ENCODE assay signal across 1 cellular context in the genomic region with DNA sequence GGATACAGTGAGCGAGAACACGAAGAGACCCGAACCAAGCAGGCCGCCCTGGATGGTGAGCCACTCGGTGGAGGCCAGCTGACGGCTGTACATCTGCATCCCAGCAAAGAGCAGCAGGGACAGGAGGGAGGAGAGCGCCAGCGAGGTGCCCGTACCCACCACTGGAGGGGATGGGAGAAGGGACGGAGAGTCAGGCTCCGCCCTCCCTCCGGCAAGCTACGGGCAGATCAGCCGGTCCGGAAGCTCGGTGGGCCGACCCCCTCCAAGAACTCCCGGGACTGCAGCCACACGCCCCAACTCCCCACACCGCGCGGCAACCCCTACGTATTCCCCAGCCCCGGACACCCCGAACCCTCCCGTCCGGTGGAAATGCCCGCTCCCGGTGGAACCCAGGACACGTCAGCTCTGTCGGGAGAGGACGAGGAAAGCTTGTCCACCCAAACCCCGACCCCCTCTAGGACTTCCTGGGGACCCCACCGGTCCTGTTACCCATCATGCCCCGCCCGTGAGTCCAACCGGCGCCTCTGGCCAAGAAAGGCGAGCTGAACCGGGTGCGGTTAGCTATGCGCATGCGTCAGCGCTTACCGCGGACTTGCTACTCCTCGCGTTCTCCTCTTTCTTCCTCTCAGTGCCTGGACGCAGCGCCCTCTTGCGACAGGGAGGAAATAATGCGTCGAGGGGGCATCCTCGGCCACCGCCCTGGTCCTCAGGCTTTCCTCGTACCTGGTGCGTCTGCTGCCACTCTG.
A peak's percentile ranks its signal among the peaks of the same experiment; 100 is the strongest.
TF ChIP-seq lines count a peak whose summit lies in the region.

A gene (minus strand): TSS at position 573 of the 746 bp plus-strand sequence. CDS start 80 bp downstream, at position 493.

TF ChIP-seq in HepG2, 621 proteins besides CTCF, POLR2A, EP300 and RAD21 (continued from another document and continues in another):
- no peak for TF ChIP-seq PRMT3 (CRISPR knock-in tag; IDR thresholded peaks at IDR 0.05; ENCODE audit: borderline replicate concordance, low read depth)
- TF ChIP-seq ZNF101 (CRISPR knock-in tag; IDR thresholded peaks at IDR 0.05; ENCODE audit: borderline replicate concordance, low read depth), result no peak
- 0 out of 2 replicates have a peak, but pooled peaks have one; percentile 43 for TF ChIP-seq PCBP1 (IDR thresholded peaks at IDR 0.05; ENCODE audit: borderline replicate concordance, low read depth, low read length)
- TF ChIP-seq RFX1 (IDR thresholded peaks at IDR 0.05), result no peak
- TF ChIP-seq, protein P1, sequence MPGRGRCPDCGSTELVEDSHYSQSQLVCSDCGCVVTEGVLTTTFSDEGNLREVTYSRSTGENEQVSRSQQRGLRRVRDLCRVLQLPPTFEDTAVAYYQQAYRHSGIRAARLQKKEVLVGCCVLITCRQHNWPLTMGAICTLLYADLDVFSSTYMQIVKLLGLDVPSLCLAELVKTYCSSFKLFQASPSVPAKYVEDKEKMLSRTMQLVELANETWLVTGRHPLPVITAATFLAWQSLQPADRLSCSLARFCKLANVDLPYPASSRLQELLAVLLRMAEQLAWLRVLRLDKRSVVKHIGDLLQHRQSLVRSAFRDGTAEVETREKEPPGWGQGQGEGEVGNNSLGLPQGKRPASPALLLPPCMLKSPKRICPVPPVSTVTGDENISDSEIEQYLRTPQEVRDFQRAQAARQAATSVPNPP (CRISPR knock-in tag; IDR thresholded peaks at IDR 0.05), result no peak
- TF ChIP-seq, protein P2, sequence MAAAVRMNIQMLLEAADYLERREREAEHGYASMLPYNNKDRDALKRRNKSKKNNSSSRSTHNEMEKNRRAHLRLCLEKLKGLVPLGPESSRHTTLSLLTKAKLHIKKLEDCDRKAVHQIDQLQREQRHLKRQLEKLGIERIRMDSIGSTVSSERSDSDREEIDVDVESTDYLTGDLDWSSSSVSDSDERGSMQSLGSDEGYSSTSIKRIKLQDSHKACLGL (CRISPR knock-in tag; IDR thresholded peaks at IDR 0.05), result no peak
- TF ChIP-seq ZNF543 (CRISPR knock-in tag; IDR thresholded peaks at IDR 0.05), result no peak
- TF ChIP-seq FOXM1 (CRISPR knock-in tag; IDR thresholded peaks at IDR 0.05), result no peak
- TF ChIP-seq, protein P3, sequence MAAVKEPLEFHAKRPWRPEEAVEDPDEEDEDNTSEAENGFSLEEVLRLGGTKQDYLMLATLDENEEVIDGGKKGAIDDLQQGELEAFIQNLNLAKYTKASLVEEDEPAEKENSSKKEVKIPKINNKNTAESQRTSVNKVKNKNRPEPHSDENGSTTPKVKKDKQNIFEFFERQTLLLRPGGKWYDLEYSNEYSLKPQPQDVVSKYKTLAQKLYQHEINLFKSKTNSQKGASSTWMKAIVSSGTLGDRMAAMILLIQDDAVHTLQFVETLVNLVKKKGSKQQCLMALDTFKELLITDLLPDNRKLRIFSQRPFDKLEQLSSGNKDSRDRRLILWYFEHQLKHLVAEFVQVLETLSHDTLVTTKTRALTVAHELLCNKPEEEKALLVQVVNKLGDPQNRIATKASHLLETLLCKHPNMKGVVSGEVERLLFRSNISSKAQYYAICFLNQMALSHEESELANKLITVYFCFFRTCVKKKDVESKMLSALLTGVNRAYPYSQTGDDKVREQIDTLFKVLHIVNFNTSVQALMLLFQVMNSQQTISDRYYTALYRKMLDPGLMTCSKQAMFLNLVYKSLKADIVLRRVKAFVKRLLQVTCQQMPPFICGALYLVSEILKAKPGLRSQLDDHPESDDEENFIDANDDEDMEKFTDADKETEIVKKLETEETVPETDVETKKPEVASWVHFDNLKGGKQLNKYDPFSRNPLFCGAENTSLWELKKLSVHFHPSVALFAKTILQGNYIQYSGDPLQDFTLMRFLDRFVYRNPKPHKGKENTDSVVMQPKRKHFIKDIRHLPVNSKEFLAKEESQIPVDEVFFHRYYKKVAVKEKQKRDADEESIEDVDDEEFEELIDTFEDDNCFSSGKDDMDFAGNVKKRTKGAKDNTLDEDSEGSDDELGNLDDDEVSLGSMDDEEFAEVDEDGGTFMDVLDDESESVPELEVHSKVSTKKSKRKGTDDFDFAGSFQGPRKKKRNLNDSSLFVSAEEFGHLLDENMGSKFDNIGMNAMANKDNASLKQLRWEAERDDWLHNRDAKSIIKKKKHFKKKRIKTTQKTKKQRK (IDR thresholded peaks at IDR 0.05; ENCODE audit: low read length), result no peak
- peak; percentile 30 for TF ChIP-seq CCAR2 (optimal IDR thresholded peaks at IDR 0.05; ENCODE audit: low read depth, low read length)
- no peak for TF ChIP-seq GTF2F1 (IDR thresholded peaks at IDR 0.05; ENCODE audit: low read length)
- 0 out of 2 replicates have a peak, but pooled peaks have one; percentile 50 for TF ChIP-seq ZNF121 (CRISPR knock-in tag; IDR thresholded peaks at IDR 0.05)
- TF ChIP-seq, protein P4, sequence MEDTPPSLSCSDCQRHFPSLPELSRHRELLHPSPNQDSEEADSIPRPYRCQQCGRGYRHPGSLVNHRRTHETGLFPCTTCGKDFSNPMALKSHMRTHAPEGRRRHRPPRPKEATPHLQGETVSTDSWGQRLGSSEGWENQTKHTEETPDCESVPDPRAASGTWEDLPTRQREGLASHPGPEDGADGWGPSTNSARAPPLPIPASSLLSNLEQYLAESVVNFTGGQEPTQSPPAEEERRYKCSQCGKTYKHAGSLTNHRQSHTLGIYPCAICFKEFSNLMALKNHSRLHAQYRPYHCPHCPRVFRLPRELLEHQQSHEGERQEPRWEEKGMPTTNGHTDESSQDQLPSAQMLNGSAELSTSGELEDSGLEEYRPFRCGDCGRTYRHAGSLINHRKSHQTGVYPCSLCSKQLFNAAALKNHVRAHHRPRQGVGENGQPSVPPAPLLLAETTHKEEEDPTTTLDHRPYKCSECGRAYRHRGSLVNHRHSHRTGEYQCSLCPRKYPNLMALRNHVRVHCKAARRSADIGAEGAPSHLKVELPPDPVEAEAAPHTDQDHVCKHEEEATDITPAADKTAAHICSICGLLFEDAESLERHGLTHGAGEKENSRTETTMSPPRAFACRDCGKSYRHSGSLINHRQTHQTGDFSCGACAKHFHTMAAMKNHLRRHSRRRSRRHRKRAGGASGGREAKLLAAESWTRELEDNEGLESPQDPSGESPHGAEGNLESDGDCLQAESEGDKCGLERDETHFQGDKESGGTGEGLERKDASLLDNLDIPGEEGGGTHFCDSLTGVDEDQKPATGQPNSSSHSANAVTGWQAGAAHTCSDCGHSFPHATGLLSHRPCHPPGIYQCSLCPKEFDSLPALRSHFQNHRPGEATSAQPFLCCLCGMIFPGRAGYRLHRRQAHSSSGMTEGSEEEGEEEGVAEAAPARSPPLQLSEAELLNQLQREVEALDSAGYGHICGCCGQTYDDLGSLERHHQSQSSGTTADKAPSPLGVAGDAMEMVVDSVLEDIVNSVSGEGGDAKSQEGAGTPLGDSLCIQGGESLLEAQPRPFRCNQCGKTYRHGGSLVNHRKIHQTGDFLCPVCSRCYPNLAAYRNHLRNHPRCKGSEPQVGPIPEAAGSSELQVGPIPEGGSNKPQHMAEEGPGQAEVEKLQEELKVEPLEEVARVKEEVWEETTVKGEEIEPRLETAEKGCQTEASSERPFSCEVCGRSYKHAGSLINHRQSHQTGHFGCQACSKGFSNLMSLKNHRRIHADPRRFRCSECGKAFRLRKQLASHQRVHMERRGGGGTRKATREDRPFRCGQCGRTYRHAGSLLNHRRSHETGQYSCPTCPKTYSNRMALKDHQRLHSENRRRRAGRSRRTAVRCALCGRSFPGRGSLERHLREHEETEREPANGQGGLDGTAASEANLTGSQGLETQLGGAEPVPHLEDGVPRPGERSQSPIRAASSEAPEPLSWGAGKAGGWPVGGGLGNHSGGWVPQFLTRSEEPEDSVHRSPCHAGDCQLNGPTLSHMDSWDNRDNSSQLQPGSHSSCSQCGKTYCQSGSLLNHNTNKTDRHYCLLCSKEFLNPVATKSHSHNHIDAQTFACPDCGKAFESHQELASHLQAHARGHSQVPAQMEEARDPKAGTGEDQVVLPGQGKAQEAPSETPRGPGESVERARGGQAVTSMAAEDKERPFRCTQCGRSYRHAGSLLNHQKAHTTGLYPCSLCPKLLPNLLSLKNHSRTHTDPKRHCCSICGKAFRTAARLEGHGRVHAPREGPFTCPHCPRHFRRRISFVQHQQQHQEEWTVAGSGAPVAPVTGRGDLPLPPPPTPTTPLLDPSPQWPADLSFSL (CRISPR knock-in tag; IDR thresholded peaks at IDR 0.05), result peak; percentile 27; the same call in 1 of the 2 replicates
- TF ChIP-seq ZNF224 (CRISPR knock-in tag; IDR thresholded peaks at IDR 0.05), result no peak
- peak; percentile 78 for TF ChIP-seq RXRB (CRISPR knock-in tag; IDR thresholded peaks at IDR 0.05; ENCODE audit: borderline replicate concordance)
- no peak for TF ChIP-seq SRSF9 (IDR thresholded peaks at IDR 0.05; ENCODE audit: borderline replicate concordance, insufficient read depth, low read depth, low read length, poor library complexity, severe bottlenecking)
- no peak for TF ChIP-seq NFRKB (IDR thresholded peaks at IDR 0.05)
- TF ChIP-seq, protein P5, sequence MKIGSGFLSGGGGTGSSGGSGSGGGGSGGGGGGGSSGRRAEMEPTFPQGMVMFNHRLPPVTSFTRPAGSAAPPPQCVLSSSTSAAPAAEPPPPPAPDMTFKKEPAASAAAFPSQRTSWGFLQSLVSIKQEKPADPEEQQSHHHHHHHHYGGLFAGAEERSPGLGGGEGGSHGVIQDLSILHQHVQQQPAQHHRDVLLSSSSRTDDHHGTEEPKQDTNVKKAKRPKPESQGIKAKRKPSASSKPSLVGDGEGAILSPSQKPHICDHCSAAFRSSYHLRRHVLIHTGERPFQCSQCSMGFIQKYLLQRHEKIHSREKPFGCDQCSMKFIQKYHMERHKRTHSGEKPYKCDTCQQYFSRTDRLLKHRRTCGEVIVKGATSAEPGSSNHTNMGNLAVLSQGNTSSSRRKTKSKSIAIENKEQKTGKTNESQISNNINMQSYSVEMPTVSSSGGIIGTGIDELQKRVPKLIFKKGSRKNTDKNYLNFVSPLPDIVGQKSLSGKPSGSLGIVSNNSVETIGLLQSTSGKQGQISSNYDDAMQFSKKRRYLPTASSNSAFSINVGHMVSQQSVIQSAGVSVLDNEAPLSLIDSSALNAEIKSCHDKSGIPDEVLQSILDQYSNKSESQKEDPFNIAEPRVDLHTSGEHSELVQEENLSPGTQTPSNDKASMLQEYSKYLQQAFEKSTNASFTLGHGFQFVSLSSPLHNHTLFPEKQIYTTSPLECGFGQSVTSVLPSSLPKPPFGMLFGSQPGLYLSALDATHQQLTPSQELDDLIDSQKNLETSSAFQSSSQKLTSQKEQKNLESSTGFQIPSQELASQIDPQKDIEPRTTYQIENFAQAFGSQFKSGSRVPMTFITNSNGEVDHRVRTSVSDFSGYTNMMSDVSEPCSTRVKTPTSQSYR (CRISPR knock-in tag; IDR thresholded peaks at IDR 0.05; ENCODE audit: borderline replicate concordance), result no peak
- no peak; the same call in 1 of the 2 replicates for TF ChIP-seq ZNF713 (CRISPR knock-in tag; IDR thresholded peaks at IDR 0.05)
- TF ChIP-seq, protein P6, sequence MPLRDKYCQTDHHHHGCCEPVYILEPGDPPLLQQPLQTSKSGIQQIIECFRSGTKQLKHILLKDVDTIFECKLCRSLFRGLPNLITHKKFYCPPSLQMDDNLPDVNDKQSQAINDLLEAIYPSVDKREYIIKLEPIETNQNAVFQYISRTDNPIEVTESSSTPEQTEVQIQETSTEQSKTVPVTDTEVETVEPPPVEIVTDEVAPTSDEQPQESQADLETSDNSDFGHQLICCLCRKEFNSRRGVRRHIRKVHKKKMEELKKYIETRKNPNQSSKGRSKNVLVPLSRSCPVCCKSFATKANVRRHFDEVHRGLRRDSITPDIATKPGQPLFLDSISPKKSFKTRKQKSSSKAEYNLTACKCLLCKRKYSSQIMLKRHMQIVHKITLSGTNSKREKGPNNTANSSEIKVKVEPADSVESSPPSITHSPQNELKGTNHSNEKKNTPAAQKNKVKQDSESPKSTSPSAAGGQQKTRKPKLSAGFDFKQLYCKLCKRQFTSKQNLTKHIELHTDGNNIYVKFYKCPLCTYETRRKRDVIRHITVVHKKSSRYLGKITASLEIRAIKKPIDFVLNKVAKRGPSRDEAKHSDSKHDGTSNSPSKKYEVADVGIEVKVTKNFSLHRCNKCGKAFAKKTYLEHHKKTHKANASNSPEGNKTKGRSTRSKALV (CRISPR knock-in tag; IDR thresholded peaks at IDR 0.05), result no peak
- TF ChIP-seq ZSCAN29 (CRISPR knock-in tag; conservative IDR thresholded peaks at IDR 0.05), result no peak
- TF ChIP-seq LCORL (IDR thresholded peaks at IDR 0.05), result no peak
- peak; percentile 82 for TF ChIP-seq LCORL (CRISPR knock-in tag; IDR thresholded peaks at IDR 0.05)
- TF ChIP-seq ZNF761 (CRISPR knock-in tag; conservative IDR thresholded peaks at IDR 0.05), result no peak
- TF ChIP-seq, protein P7, sequence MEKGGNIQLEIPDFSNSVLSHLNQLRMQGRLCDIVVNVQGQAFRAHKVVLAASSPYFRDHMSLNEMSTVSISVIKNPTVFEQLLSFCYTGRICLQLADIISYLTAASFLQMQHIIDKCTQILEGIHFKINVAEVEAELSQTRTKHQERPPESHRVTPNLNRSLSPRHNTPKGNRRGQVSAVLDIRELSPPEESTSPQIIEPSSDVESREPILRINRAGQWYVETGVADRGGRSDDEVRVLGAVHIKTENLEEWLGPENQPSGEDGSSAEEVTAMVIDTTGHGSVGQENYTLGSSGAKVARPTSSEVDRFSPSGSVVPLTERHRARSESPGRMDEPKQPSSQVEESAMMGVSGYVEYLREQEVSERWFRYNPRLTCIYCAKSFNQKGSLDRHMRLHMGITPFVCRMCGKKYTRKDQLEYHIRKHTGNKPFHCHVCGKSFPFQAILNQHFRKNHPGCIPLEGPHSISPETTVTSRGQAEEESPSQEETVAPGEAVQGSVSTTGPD (CRISPR knock-in tag; IDR thresholded peaks at IDR 0.05), result 0 out of 2 replicates have a peak, but pooled peaks have one; percentile 45
- TF ChIP-seq, protein P8, sequence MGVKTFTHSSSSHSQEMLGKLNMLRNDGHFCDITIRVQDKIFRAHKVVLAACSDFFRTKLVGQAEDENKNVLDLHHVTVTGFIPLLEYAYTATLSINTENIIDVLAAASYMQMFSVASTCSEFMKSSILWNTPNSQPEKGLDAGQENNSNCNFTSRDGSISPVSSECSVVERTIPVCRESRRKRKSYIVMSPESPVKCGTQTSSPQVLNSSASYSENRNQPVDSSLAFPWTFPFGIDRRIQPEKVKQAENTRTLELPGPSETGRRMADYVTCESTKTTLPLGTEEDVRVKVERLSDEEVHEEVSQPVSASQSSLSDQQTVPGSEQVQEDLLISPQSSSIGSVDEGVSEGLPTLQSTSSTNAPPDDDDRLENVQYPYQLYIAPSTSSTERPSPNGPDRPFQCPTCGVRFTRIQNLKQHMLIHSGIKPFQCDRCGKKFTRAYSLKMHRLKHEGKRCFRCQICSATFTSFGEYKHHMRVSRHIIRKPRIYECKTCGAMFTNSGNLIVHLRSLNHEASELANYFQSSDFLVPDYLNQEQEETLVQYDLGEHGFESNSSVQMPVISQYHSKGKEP (CRISPR knock-in tag; IDR thresholded peaks at IDR 0.05), result no peak
- TF ChIP-seq ZSCAN25 (CRISPR knock-in tag; IDR thresholded peaks at IDR 0.05), result peak; percentile 41; the same call in 1 of the 2 replicates
